In genomic region chr17:49975531-49975930, GRCh38 we compare ENCODE assay signal across 1 cellular context.
TF ChIP-seq lines count a peak whose summit lies in the region.

No MANE protein-coding gene starts in this region.

TF ChIP-seq in H1, 55 proteins besides CTCF, POLR2A, EP300 and RAD21:
- TF ChIP-seq RBBP5 (IDR thresholded peaks at IDR 0.05; ENCODE audit: borderline replicate concordance, low read depth, low read length) (no peak), CHD7 (IDR thresholded peaks at IDR 0.05; ENCODE audit: insufficient replicate concordance, low read length) (no peak), KDM4A (IDR thresholded peaks at IDR 0.05; ENCODE audit: low read depth, low read length, severe bottlenecking) (no peak), BACH1 (IDR thresholded peaks at IDR 0.05; ENCODE audit: low read length) (no peak), CBX8 (IDR thresholded peaks at IDR 0.05; ENCODE audit: borderline replicate concordance, low read depth, low read length) (no peak), POU5F1 (IDR thresholded peaks at IDR 0.05; ENCODE audit: low read depth, low read length) (no peak), KDM5A (IDR thresholded peaks at IDR 0.05; ENCODE audit: low read length) (no peak), SUZ12 (IDR thresholded peaks at IDR 0.05; ENCODE audit: low read length) (no peak), GTF2F1 (IDR thresholded peaks at IDR 0.05; ENCODE audit: borderline replicate concordance, low read depth, low read length) (no peak), MAX (IDR thresholded peaks at IDR 0.05) (no peak), SP1 (IDR thresholded peaks at IDR 0.05; ENCODE audit: low read depth, low read length) (no peak)
